Comparison of ENCODE assay signal across 21 cellular contexts in the genomic region with DNA sequence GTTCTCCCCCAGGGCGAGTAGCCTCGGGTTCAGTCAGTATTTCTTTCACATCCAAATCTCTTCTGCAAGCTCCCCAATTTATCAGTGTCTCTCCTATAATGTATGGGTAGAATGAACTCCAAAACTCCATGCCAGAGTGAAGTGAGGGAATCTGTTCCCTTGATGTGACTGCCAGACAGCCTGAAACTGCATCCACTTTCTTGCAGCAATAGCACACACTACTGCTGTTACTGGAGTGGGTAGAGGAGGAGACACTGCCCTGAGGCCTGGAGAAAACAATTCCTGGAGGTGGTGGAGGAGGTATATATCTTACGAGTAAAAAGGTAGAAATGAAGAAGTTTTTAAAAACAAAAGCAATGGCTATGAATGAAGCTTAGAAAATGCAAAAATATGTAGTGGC. TPM values are rescaled to one million over a fixed set of nuclear protein-coding genes. Genes with fewer than 3 reads are reported as not detected.
"Had no signal": no experiment of that assay in that cellular context is flagged by ENCODE, and none has a peak within 500 bp of the region (broad histone marks: within the 10 kb centered on the region; RNA-seq: fewer than 3 reads in every experiment).

No MANE protein-coding gene starts in this region.

- H3K4me3 ChIP-seq: K562, SJSA1, SK-N-MC had no signal

- H3K9ac ChIP-seq: KMS-11 had no signal

- H3K27ac Mint-ChIP-seq: IgD-negative memory B cell had no signal

- H3K4me1 Mint-ChIP-seq: IgD-negative memory B cell had no signal

- ATAC-seq: HepG2, K562 had no signal

- H3K4me3 Mint-ChIP-seq: IgD-negative memory B cell had no signal

- H3K27me3 ChIP-seq: SJSA1 had no signal

- H3K36me3 ChIP-seq: SJSA1 had no signal

- H3K9me3 ChIP-seq: SJSA1 had no signal

- H3K27ac ChIP-seq: KMS-11, SJSA1, SK-N-MC had no signal

- H3K4me2 ChIP-seq: KMS-11 had no signal

- DNase-seq: Kasumi-1, MM.1S, NCI-H1092 treated with DMSO at 0.1 percent for 48 hours, NCI-H1436, NCI-H187, NCI-H2081 treated with DMSO at 0.1 percent for 48 hours, NCI-H2171, NCI-H226, NCI-H446, NCI-H510A, NCI-H524 treated with DMSO at 0.1 percent for 48 hours, NCI-H774, Right ventricle myocardium superior, RPMI8226, SIG-M5 had no signal

- H3K36me3 Mint-ChIP-seq: IgD-negative memory B cell had no signal

RNA-seq across cellular contexts. Expression of a gene that starts 11.0 kb away (rescaled TPM):
- total RNA-seq: SJSA1 had no signal
